Comparison of ENCODE assay signal across 8 cellular contexts in the genomic region with DNA sequence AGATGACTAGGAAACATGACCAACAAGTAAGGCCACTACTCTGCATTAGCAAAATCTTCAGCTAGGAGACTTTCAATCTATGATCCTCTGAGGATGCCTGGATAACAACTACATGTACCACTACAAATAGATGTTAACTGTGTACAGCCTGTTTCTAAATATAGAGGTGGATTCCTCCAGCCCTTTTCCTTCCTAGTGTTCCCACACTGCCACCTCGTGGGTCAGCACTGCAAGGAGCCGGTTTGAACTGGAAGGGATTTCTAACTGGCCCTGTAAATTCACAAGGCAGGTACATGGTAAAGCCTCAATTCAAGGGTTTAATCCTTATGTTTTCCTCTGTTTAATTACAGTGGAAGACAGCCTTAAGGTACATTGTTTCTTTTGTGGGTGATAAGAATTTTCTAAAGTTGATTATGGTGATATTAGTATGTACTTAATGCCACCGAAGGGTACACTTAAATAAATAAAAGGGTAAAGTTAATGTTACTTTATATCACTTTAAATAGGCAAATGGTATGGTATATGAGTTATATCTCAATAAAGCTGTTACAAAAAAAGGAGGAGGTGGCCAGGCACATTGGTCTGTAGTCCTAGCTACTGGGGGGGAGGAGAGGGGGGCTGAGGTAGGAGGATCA. TPM values are rescaled to one million over a fixed set of nuclear protein-coding genes. Genes with fewer than 3 reads are reported as not detected.
A peak's percentile ranks its signal among the peaks of the same experiment; 100 is the strongest.
DNase-seq lines count a peak whose midpoint lies in the region; ATAC-seq and TF ChIP-seq lines count a peak whose summit lies in the region.

No MANE protein-coding gene starts in this region.

- H3K27ac ChIP-seq in A673 (ENCODE audit: low read depth, low read length, poor library complexity, severe bottlenecking) = no peak overlapping the region
- H3K27ac ChIP-seq in SK-N-SH (ENCODE audit: low read depth in 2 of 2, low read length in 1 of 2) = peak overlapping the region; percentile 13 to 47

- H3K9me2 ChIP-seq in SK-N-SH = no peaks in the 10 kb centered on the region

- peak; percentile 93 for TF ChIP-seq RAD21 in SK-N-SH (IDR thresholded peaks at IDR 0.05; ENCODE audit: low read length)

- H3K27me3 ChIP-seq in A673 (replicated peaks; ENCODE audit: insufficient read depth, low read depth, low read length, poor library complexity) (no peaks in the 10 kb centered on the region), SK-N-SH (ENCODE audit: insufficient read depth) (no peaks in the 10 kb centered on the region)

- 32% methylated on average over 3 of the region's 3 CpGs for WGBS in SK-N-SH (ENCODE audit: low lambda C conversion rate)

- intact Hi-C loops in A673 (cut with micrococcal nuclease; ENCODE audit: unreplicated experiment) = loop anchor here (1.0 to 5.0 kb wide), 2 partner anchors 480 to 1339 kb away; no protein-coding TSS in a partner anchor

- no peak for ATAC-seq in HG03159 (IDR thresholded peaks at IDR 0.05; ENCODE audit: unreplicated experiment)

- DNase-seq in A673 (ENCODE audit: low spot score) = peak; percentile 79
- DNase-seq in GM13976 (ENCODE audit: low spot score) = no peak
- peak; percentile 46 for DNase-seq in NCI-H1092 treated with DMSO at 0.1 percent for 48 hours (lab: John Stamatoyannopoulos, UW)
- peak; percentile 76 for DNase-seq in SK-N-SH
- peak; percentile 52 to 95 for DNase-seq in cerebellar nuclear complex (lab: John Stamatoyannopoulos, UW)
- DNase-seq in kidney tubule cell (ENCODE audit: low spot score) = peak; percentile 81
- peak; percentile 26 to 38 for DNase-seq in stimulated activated CD4-positive, alpha-beta T cell treated with anti-CD3 and anti-CD28 coated beads, Interleukin-4, amount 100 ng/mL, for 48 hours (ENCODE audit: low read depth in 2 of 2)

- no peak overlapping the region for H2AFZ ChIP-seq in SK-N-SH (ENCODE audit: low read depth)

- in situ Hi-C loops in GM13976 (cut with MboI; ENCODE audit: low sequenced_read_pairs, unreplicated experiment) = no loop called here

- H3K36me3 ChIP-seq in A673 (ENCODE audit: insufficient read depth, low read length, poor library complexity, severe bottlenecking) = no peaks in the 10 kb centered on the region
- H3K36me3 ChIP-seq in SK-N-SH (replicated peaks in 1 of 2; ENCODE audit: control insufficient read depth in 1 of 2, insufficient read depth in 2 of 2, low read length in 1 of 2) = no peaks in the 10 kb centered on the region

- no peaks in the 10 kb centered on the region for H4K20me1 ChIP-seq in SK-N-SH (ENCODE audit: insufficient read depth)

- TF ChIP-seq EP300 in SK-N-SH (IDR thresholded peaks at IDR 0.05; ENCODE audit: borderline replicate concordance in 1 of 2, low read depth in 1 of 2, low read length in 1 of 2) = peak in 1 of 2 experiments; percentile 12; a peak in 1 of 4 replicates

- H3F3A ChIP-seq in SK-N-SH (replicated peaks; ENCODE audit: insufficient read depth) = no peaks in the 10 kb centered on the region

- BruUV-seq in A673 (replicated peaks; lab: Mats Ljungman, UMichigan) = no TSS peak

- no peak overlapping the region for H3K4me2 ChIP-seq in SK-N-SH

- no peak overlapping the region for H3K9ac ChIP-seq in SK-N-SH

- H3K9me3 ChIP-seq in A673 (ENCODE audit: low read depth, low read length, poor library complexity, severe bottlenecking) (no peaks in the 10 kb centered on the region), SK-N-SH (no peaks in the 10 kb centered on the region)

- POLR2A ChIA-PET in A673 (lab: Charles Lee; ENCODE audit: low non-redundant PET) = no interaction called here
- POLR2A ChIA-PET in SK-N-SH (lab: Yijun Ruan, JAX) = interaction anchor here (0.8 kb wide), 1 partner anchor 14 kb away, joined by 3 read pairs; no protein-coding TSS in a partner anchor

- H3K4me1 ChIP-seq in A673 (ENCODE audit: insufficient read depth, low read length, poor library complexity, severe bottlenecking) (no peaks in the 10 kb centered on the region), SK-N-SH (ENCODE audit: control insufficient read depth in 1 of 2, insufficient read depth in 2 of 2, low read depth in 1 of 2, low read length in 1 of 2) (peaks cover 3 to 8% of the 10 kb centered on the region in 2 experiments; a peak in 2 of 4 replicates)

- TF ChIP-seq CTCF in A673 (conservative IDR thresholded peaks at IDR 0.05; ENCODE audit: low read depth, low read length) (peak; percentile 83), GM13976 (IDR thresholded peaks at IDR 0.05; ENCODE audit: borderline replicate concordance, control extremely low read depth, extremely low read depth, insufficient read depth, missing control alignments) (peak; percentile 54), SK-N-SH (IDR thresholded peaks at IDR 0.05) (peak; percentile 92)

- H3K4me3 ChIP-seq in A673 (ENCODE audit: low read depth, low read length, poor library complexity, severe bottlenecking) = no peak overlapping the region
- H3K4me3 ChIP-seq in SK-N-SH (ENCODE audit: low read depth in 2 of 2, low read length in 1 of 2) = peak overlapping the region in 1 of 2 experiments; percentile 10; a peak in 1 of 4 replicates

- peaks cover 10% of the 10 kb centered on the region for H3K79me2 ChIP-seq in SK-N-SH (ENCODE audit: insufficient read depth)

- CTCF ChIA-PET in A673 (lab: Charles Lee) = no interaction called here
- CTCF ChIA-PET in SK-N-SH (lab: Yijun Ruan, JAX) = interaction anchor here (0.9 to 3.1 kb wide), 20 partner anchors 10 to 1342 kb away, joined by 3 to 17 read pairs (median 4); a partner anchor contains a TSS

TF ChIP-seq in SK-N-SH, 30 proteins besides CTCF, POLR2A, EP300 and RAD21:
- peak; percentile 68; the same call in 1 of the 2 replicates for TF ChIP-seq MEF2A (IDR thresholded peaks at IDR 0.05; ENCODE audit: borderline replicate concordance, low read depth)
- peak; percentile 82 for TF ChIP-seq SMC3 (IDR thresholded peaks at IDR 0.05; ENCODE audit: low read depth, low read length)
- TF ChIP-seq RXRA (IDR thresholded peaks at IDR 0.05; ENCODE audit: borderline replicate concordance, low read depth) = no peak

RNA-seq across cellular contexts. Expression of a gene that starts 14.4 kb away (rescaled TPM):
- total RNA-seq in A673 (2021) = 29.0 and 40.8 TPM in 2 replicates
- polyA plus RNA-seq in SK-N-SH (2012; rRNA removed) = 31.4 and 37.1 TPM in 2 replicates
- polyA plus RNA-seq in SK-N-SH (2012; cell fraction: cytosol; rRNA removed) = 41.9 and 50.6 TPM in 2 replicates
- 20.6 and 23.5 TPM in 2 replicates for polyA plus RNA-seq in SK-N-SH (2012; cell fraction: nucleus; rRNA removed)
